Comparison of ENCODE assay signal across 8 cellular contexts in genomic region chr6:26155066-26155925, GRCh38.
A peak's percentile ranks its signal among the peaks of the same experiment; 100 is the strongest.
DNase-seq lines count a peak whose midpoint lies in the region; ATAC-seq and TF ChIP-seq lines count a peak whose summit lies in the region.

No MANE protein-coding gene starts in this region.

- peaks cover 23% of the 10 kb centered on the region for H3K4me1 Mint-ChIP-seq in activated T-helper 17 cell treated with anti-CD3 and anti-CD28 coated beads, Interleukin-2, amount 50 U/mL, for 72 hours

- H3K27me3 ChIP-seq in heart left ventricle = no peaks in the 10 kb centered on the region
- H3K27me3 ChIP-seq in prostate gland (replicated peaks; ENCODE audit: insufficient read depth) = no peaks in the 10 kb centered on the region

- H3K36me3 ChIP-seq in heart left ventricle (no peaks in the 10 kb centered on the region), prostate gland (no peaks in the 10 kb centered on the region)

- H3K27ac ChIP-seq in heart left ventricle (peak overlapping the region; percentile 70 to 98 (median 95)), prostate gland (peak overlapping the region; percentile 95 to 96)

- no peaks in the 10 kb centered on the region for H3K9me3 Mint-ChIP-seq in activated T-helper 17 cell treated with anti-CD3 and anti-CD28 coated beads, Interleukin-2, amount 50 U/mL, for 72 hours

- H3K4me1 ChIP-seq in heart left ventricle (peaks cover 0 to 25% (median 11%) of the 10 kb centered on the region in 12 donors), prostate gland (replicated peaks) (no peaks in the 10 kb centered on the region)

- H3K27me3 Mint-ChIP-seq in activated T-helper 17 cell treated with anti-CD3 and anti-CD28 coated beads, Interleukin-2, amount 50 U/mL, for 72 hours = no peaks in the 10 kb centered on the region

- H3K4me3 Mint-ChIP-seq in activated T-helper 17 cell treated with anti-CD3 and anti-CD28 coated beads, Interleukin-2, amount 50 U/mL, for 72 hours = peak overlapping the region; percentile 88

- DNase-seq in DMS 273 (lab: John Stamatoyannopoulos, UW; ENCODE audit: unreplicated experiment) (peak; percentile 78), DMS 273 treated with DMSO at 0.1 percent for 48 hours (lab: John Stamatoyannopoulos, UW) (no peak), NCI-H146 (lab: John Stamatoyannopoulos, UW) (peak; percentile 57), heart left ventricle (peak in 4 of 5 donors; percentile 51 to 61 (median 53)), prostate gland (ENCODE audit: low spot score) (peak; percentile 44)

- H3K4me3 ChIP-seq in heart left ventricle (peak overlapping the region; percentile 49 to 94 (median 78)), prostate gland (peak overlapping the region; percentile 81 to 83)

- TF ChIP-seq CTCF in heart left ventricle (IDR thresholded peaks at IDR 0.05) (no peak), prostate gland (IDR thresholded peaks at IDR 0.05) (no peak)

- 27 to 31% (median 30%) methylated on average over 9 of the region's 9 CpGs for WGBS in heart left ventricle, 4 donors
- WGBS in prostate gland = 28% methylated on average over 9 of the region's 9 CpGs

- TF ChIP-seq POLR2A in heart left ventricle (IDR thresholded peaks at IDR 0.05) (no peak), prostate gland (IDR thresholded peaks at IDR 0.05) (no peak)

- intact Hi-C loops in heart left ventricle (cut with DNase I) = loop anchor here in 6 of 10 donors (5.0 kb wide), 5 partner anchors 42 to 123 kb away; a partner anchor contains a TSS
- intact Hi-C loops in prostate gland (cut with DNase I) = loop anchor here (5.0 to 10.0 kb wide), 3 partner anchors 47 to 980 kb away; a partner anchor contains a TSS

- peak overlapping the region; percentile 99 for H3K27ac Mint-ChIP-seq in activated T-helper 17 cell treated with anti-CD3 and anti-CD28 coated beads, Interleukin-2, amount 50 U/mL, for 72 hours

- H3K9me3 ChIP-seq in heart left ventricle (no peaks in the 10 kb centered on the region), prostate gland (no peaks in the 10 kb centered on the region)

- peaks cover 49% of the 10 kb centered on the region for H3K36me3 Mint-ChIP-seq in activated T-helper 17 cell treated with anti-CD3 and anti-CD28 coated beads, Interleukin-2, amount 50 U/mL, for 72 hours (ENCODE audit: low read depth)

- ATAC-seq in activated T-helper 17 cell treated with anti-CD3 and anti-CD28 coated beads, Interleukin-2, amount 50 U/mL, for 72 hours (replicated peaks) = no peak
- ATAC-seq in heart left ventricle = no peak
- ATAC-seq in HG02970 (IDR thresholded peaks at IDR 0.05; ENCODE audit: low FRiP score, unreplicated experiment) = no peak
- ATAC-seq in HG02938 (IDR thresholded peaks at IDR 0.05; ENCODE audit: unreplicated experiment) = no peak
